Comparison of ENCODE assay signal across 19 cellular contexts in genomic region chr3:119747355-119747754, GRCh38. TPM values are rescaled to one million over a fixed set of nuclear protein-coding genes. Genes with fewer than 3 reads are reported as not detected.
DNase-seq lines count a peak whose midpoint lies in the region; ATAC-seq and TF ChIP-seq lines count a peak whose summit lies in the region.
"Had no signal": no experiment of that assay in that cellular context is flagged by ENCODE, and none has a peak within 500 bp of the region (broad histone marks: within the 10 kb centered on the region; RNA-seq: fewer than 3 reads in every experiment).

No MANE protein-coding gene starts in this region.

- TF ChIP-seq POLR2A in spleen (IDR thresholded peaks at IDR 0.05), result no peak

- H3K27me3 ChIP-seq in heart right ventricle (no peaks in the 10 kb centered on the region), spleen (replicated peaks in 1 of 7) (no peaks in the 10 kb centered on the region)
- H3K27me3 ChIP-seq: BLaER1 treated with 17β-estradiol and CSF1 and Interleukin-3, amounts not matched to agents 10 nM and 100 nM had no signal

- no peaks in the 10 kb centered on the region for H3K9me3 ChIP-seq in heart right ventricle
- H3K9me3 ChIP-seq in spleen, result no peaks in the 10 kb centered on the region
- H3K9me3 ChIP-seq: A549; BLaER1 treated with 17β-estradiol and CSF1 and Interleukin-3, amounts not matched to agents 10 nM and 100 nM; Caco-2 had no signal

- intact Hi-C loops in heart right ventricle (cut with DNase I) (no loop called here), Right ventricle myocardium superior (cut with DNase I) (no loop called here), spleen (cut with DNase I; ENCODE audit: low total_unique reads) (no loop called here)

- WGBS in heart right ventricle, 2 donors, result 62 to 77% methylated on average over 4 of the region's 4 CpGs
- 67 to 83% (median 69%) methylated on average over 4 of the region's 4 CpGs for WGBS in spleen, 5 donors

- H3K36me3 ChIP-seq in heart right ventricle, result no peaks in the 10 kb centered on the region
- H3K36me3 ChIP-seq in spleen, result peaks cover 0 to 15% (median 0%) of the 10 kb centered on the region in 6 donors
- H3K36me3 ChIP-seq: BLaER1 treated with 17β-estradiol and CSF1 and Interleukin-3, amounts not matched to agents 10 nM and 100 nM had no signal

- ATAC-seq in heart right ventricle (peak in 5 of 8 donors; percentile 42 to 81 (median 76)), Right ventricle myocardium superior (ENCODE audit: poor library complexity) (no peak), HG02884 (IDR thresholded peaks at IDR 0.05; ENCODE audit: unreplicated experiment) (no peak)
- ATAC-seq: A549; CD8-positive, alpha-beta T cell had no signal

- H3K4me1 ChIP-seq in heart right ventricle, result peaks cover 0 to 3% (median 0%) of the 10 kb centered on the region in 9 donors
- peaks cover 0 to 5% (median 0%) of the 10 kb centered on the region in 6 donors for H3K4me1 ChIP-seq in spleen
- H3K4me1 ChIP-seq: A549, Caco-2 had no signal

- H3K27ac ChIP-seq in heart right ventricle, result peak overlapping the region in 4 of 10 donors; percentile 9 to 71 (median 52)
- H3K27ac ChIP-seq in spleen, result peak overlapping the region; percentile 17 to 85 (median 68)
- H3K27ac ChIP-seq: 22Rv1; A549; BLaER1 treated with 17β-estradiol and CSF1 and Interleukin-3, amounts not matched to agents 10 nM and 100 nM; C4-2B had no signal

- H3K4me3 ChIP-seq in heart right ventricle, result no peak overlapping the region
- H3K4me3 ChIP-seq in fibroblast of the aortic adventitia (ENCODE audit: low read depth, low read length), result no peak overlapping the region
- H3K4me3 ChIP-seq in spleen, result peak overlapping the region; percentile 8 to 59 (median 24)
- H3K4me3 ChIP-seq: A549; BLaER1 treated with 17β-estradiol and CSF1 and Interleukin-3, amounts not matched to agents 10 nM and 100 nM had no signal

- no peak for DNase-seq in heart right ventricle
- no peak for DNase-seq in Right ventricle myocardium superior
- DNase-seq in fibroblast of the aortic adventitia (ENCODE audit: low read depth), result peak; percentile 41
- no peak for DNase-seq in spleen
- no peak for DNase-seq in hippocampal formation (lab: John Stamatoyannopoulos, UW)
- DNase-seq: AML-193; Caco-2; Calu3; CD4-positive, alpha-beta T cell; CD8-positive, alpha-beta T cell; DMS79 treated with DMSO at 0.1 percent for 48 hours; GF-D8 had no signal

- TF ChIP-seq CTCF in heart right ventricle (IDR thresholded peaks at IDR 0.05) (no peak), fibroblast of the aortic adventitia (IDR thresholded peaks at IDR 0.05; ENCODE audit: insufficient read depth, low read length) (no peak), spleen (IDR thresholded peaks at IDR 0.05 in 8 of 11, conservative IDR thresholded peaks at IDR 0.05 in 3 of 11) (no peak)

RNA-seq across cellular contexts. Expression of gene NR1I2, which starts 34.5 kb away (rescaled TPM):
- total RNA-seq in heart right ventricle, result under 1 TPM in 7 of 10 donors, not detected in 3; 0.11 to 0.31 (median 0.21) TPM
- under 1 TPM; 0.03 to 0.15 TPM for polyA plus RNA-seq in heart right ventricle
- 0.11 TPM for total RNA-seq in Right ventricle myocardium superior
- 0.27 TPM in 1 of 2 replicates, not detected in the other for total RNA-seq in fibroblast of the aortic adventitia (ENCODE audit: low replicate concordance)
- 1 to 10 TPM in 2 of 7 donors, under 1 TPM in 4, not detected in 1; 0.42 to 1.1 (median 0.65) TPM for total RNA-seq in spleen
- under 1 TPM; 0.26 to 0.64 (median 0.37) TPM for polyA plus RNA-seq in spleen
- total RNA-seq: A172, Caco-2 had no signal
- polyA plus RNA-seq: A549, BJ had no signal

RNA-seq across cellular contexts. Expression of gene CFAP91, which starts 44.5 kb away (rescaled TPM):
- total RNA-seq in heart right ventricle (under 1 TPM; 0.19 to 0.92 (median 0.49) TPM), Right ventricle myocardium superior (0.75 TPM), fibroblast of the aortic adventitia (ENCODE audit: low replicate concordance) (0.81 and 0.98 TPM in 2 replicates), spleen (100 to 1,000 TPM in 1 of 7 donors, 10 to 100 TPM in 6; 30.2 to 141 (median 68.2) TPM)
- polyA plus RNA-seq in heart right ventricle (1 to 10 TPM in 1 of 2 donors, under 1 TPM in 1; 0.25 to 1.6 TPM), spleen (10 to 100 TPM; 11.0 to 33.7 (median 24.2) TPM)
- total RNA-seq: Caco-2; CD4-positive, alpha-beta T cell; CD8-positive, alpha-beta T cell had no signal

Comparison
In these comparisons a context has a peak if more than half of its experiments do, and no peak if none do; other contexts are left out.
1. ATAC-seq: peak in heart right ventricle (5 of 8); none in Right ventricle myocardium superior (single experiment) and HG02884 (single experiment).
2. H3K4me3 ChIP-seq: peak in spleen (8 of 8); none in heart right ventricle (0 of 10) and fibroblast of the aortic adventitia (single experiment).
3. RNA of gene CFAP91, which starts 44.5 kb away (total RNA-seq): 30.2 to 141 TPM in spleen; 0.81 to 0.98 TPM in fibroblast of the aortic adventitia, 0.75 TPM in Right ventricle myocardium superior (single experiment) and 0.19 to 0.92 TPM in heart right ventricle; every median in the first group is over 10 times any median in the second.